Comparison of ENCODE assay signal across 16 cellular contexts in genomic region chr17:14191469-14191868, GRCh38. TPM values are rescaled to one million over a fixed set of nuclear protein-coding genes. Genes with fewer than 3 reads are reported as not detected.
DNase-seq lines count a peak whose midpoint lies in the region; ATAC-seq and TF ChIP-seq lines count a peak whose summit lies in the region.
"Not testable (repeated sequence)": the region's sequence is repeated elsewhere in the genome, so short reads cannot be mapped to it uniquely, and the experiment has no call there.
"Had no signal": no experiment of that assay in that cellular context is flagged by ENCODE, and none has a peak within 500 bp of the region (broad histone marks: within the 10 kb centered on the region; RNA-seq: fewer than 3 reads in every experiment).

No MANE protein-coding gene starts in this region.

- H3K9me3 Mint-ChIP-seq in CD4-positive, alpha-beta T cell; T-cell; activated CD4-positive, alpha-beta memory T cell treated with anti-CD3 and anti-CD28 coated beads, Interleukin-2, amount 10 ng/mL, durations not matched to agents 7 days and 5 days; activated naive CD4-positive, alpha-beta T cell treated with anti-CD3 and anti-CD28 coated beads for 36 hours; activated naive CD8-positive, alpha-beta T cell (ENCODE audit: low read depth); naive thymus-derived CD4-positive, alpha-beta T cell; natural killer cell treated with Interleukin-12 subunit alpha and Interleukin-12 subunit beta and Interleukin-15 and Interleukin-18, amount 100 ng/mL, for 72 hours: not testable (repeated sequence)

- not testable (repeated sequence) for H3K36me3 Mint-ChIP-seq in CD4-positive, alpha-beta T cell (ENCODE audit: low read depth); T-cell; activated naive CD8-positive, alpha-beta T cell; natural killer cell treated with Interleukin-12 subunit alpha and Interleukin-12 subunit beta and Interleukin-15 and Interleukin-18, amount 100 ng/mL, for 72 hours
- peaks cover 24% of the 10 kb centered on the region for H3K36me3 Mint-ChIP-seq in activated CD4-positive, alpha-beta memory T cell treated with anti-CD3 and anti-CD28 coated beads, Interleukin-2, amount 10 ng/mL, durations not matched to agents 7 days and 5 days (ENCODE audit: low read depth)
- H3K36me3 Mint-ChIP-seq in activated naive CD4-positive, alpha-beta T cell treated with anti-CD3 and anti-CD28 coated beads for 36 hours (ENCODE audit: low read depth) = peaks cover 18% of the 10 kb centered on the region
- H3K36me3 Mint-ChIP-seq in naive thymus-derived CD4-positive, alpha-beta T cell = peaks cover 0 to 33% (median 0%) of the 10 kb centered on the region in 5 donors

- H3K27ac ChIP-seq in CD4-positive, alpha-beta T cell (ENCODE audit: low read depth, low read length); naive thymus-derived CD4-positive, alpha-beta T cell (ENCODE audit: low read depth, low read length): not testable (repeated sequence)

- H3K9me3 ChIP-seq in CD4-positive, alpha-beta T cell (ENCODE audit: control insufficient read depth, low read length); naive thymus-derived CD4-positive, alpha-beta T cell (ENCODE audit: control insufficient read depth in 2 of 3, low read length in 3 of 3): not testable (repeated sequence)

- DNase-seq in CD4-positive, alpha-beta T cell; T-cell; activated CD4-positive, alpha-beta memory T cell treated with anti-CD3 and anti-CD28 coated beads, Interleukin-2, amount 10 ng/mL, durations not matched to agents 7 days and 5 days; activated naive CD4-positive, alpha-beta T cell treated with anti-CD3 and anti-CD28 coated beads for 36 hours; naive thymus-derived CD4-positive, alpha-beta T cell; natural killer cell treated with Interleukin-12 subunit alpha and Interleukin-12 subunit beta and Interleukin-15 and Interleukin-18, amount 100 ng/mL, for 72 hours (ENCODE audit: low spot score): not testable (repeated sequence)

- not testable (repeated sequence) for H3K27me3 Mint-ChIP-seq in CD4-positive, alpha-beta T cell; T-cell; activated CD4-positive, alpha-beta memory T cell treated with anti-CD3 and anti-CD28 coated beads, Interleukin-2, amount 10 ng/mL, durations not matched to agents 7 days and 5 days; activated naive CD4-positive, alpha-beta T cell treated with anti-CD3 and anti-CD28 coated beads for 36 hours (ENCODE audit: low read depth); activated naive CD8-positive, alpha-beta T cell; naive thymus-derived CD4-positive, alpha-beta T cell; natural killer cell treated with Interleukin-12 subunit alpha and Interleukin-12 subunit beta and Interleukin-15 and Interleukin-18, amount 100 ng/mL, for 72 hours

- H3K4me1 ChIP-seq in naive thymus-derived CD4-positive, alpha-beta T cell (ENCODE audit: control insufficient read depth in 2 of 2, insufficient read depth in 2 of 2, low read length in 2 of 2) = peaks cover 33% of the 10 kb centered on the region in 2 donors

- not testable (repeated sequence) for H3K36me3 ChIP-seq in naive thymus-derived CD4-positive, alpha-beta T cell (ENCODE audit: control insufficient read depth in 2 of 3, insufficient read depth in 3 of 3, low read length in 3 of 3)

- intact Hi-C loops in CD4-positive, alpha-beta T cell (cut with DNase I, micrococcal nuclease); activated naive CD4-positive, alpha-beta T cell treated with anti-CD3 and anti-CD28 coated beads for 36 hours (cut with micrococcal nuclease); naive thymus-derived CD4-positive, alpha-beta T cell (cut with micrococcal nuclease): not testable (repeated sequence)

- POLR2A ChIA-PET in CD4-positive, alpha-beta T cell (lab: Charles Lee); T-cell (lab: Charles Lee); naive thymus-derived CD4-positive, alpha-beta T cell (lab: Charles Lee): not testable (repeated sequence)
- POLR2A ChIA-PET in activated CD4-positive, alpha-beta memory T cell treated with anti-CD3 and anti-CD28 coated beads, Interleukin-2, amount 10 ng/mL, durations not matched to agents 7 days and 5 days (lab: Charles Lee) = interaction anchor here (0.9 kb wide), 1 partner anchor 10 kb away, joined by 3 read pairs; no protein-coding TSS in a partner anchor

- CTCF ChIA-PET in CD4-positive, alpha-beta T cell (lab: Charles Lee); T-cell (lab: Charles Lee); activated CD4-positive, alpha-beta memory T cell treated with anti-CD3 and anti-CD28 coated beads, Interleukin-2, amount 10 ng/mL, durations not matched to agents 7 days and 5 days (lab: Charles Lee); activated naive CD4-positive, alpha-beta T cell treated with anti-CD3 and anti-CD28 coated beads for 36 hours (lab: Charles Lee); naive thymus-derived CD4-positive, alpha-beta T cell (lab: Charles Lee): not testable (repeated sequence)

- H3K4me3 Mint-ChIP-seq in CD4-positive, alpha-beta T cell = peak overlapping the region; percentile 20
- peak overlapping the region in 1 of 3 donors; percentile 51 for H3K4me3 Mint-ChIP-seq in T-cell
- H3K4me3 Mint-ChIP-seq in activated CD4-positive, alpha-beta memory T cell treated with anti-CD3 and anti-CD28 coated beads, Interleukin-2, amount 10 ng/mL, durations not matched to agents 7 days and 5 days; activated naive CD4-positive, alpha-beta T cell treated with anti-CD3 and anti-CD28 coated beads for 36 hours; activated naive CD8-positive, alpha-beta T cell; natural killer cell treated with Interleukin-12 subunit alpha and Interleukin-12 subunit beta and Interleukin-15 and Interleukin-18, amount 100 ng/mL, for 72 hours: not testable (repeated sequence)
- peak overlapping the region in 1 of 10 donors; percentile 55 for H3K4me3 Mint-ChIP-seq in naive thymus-derived CD4-positive, alpha-beta T cell

- H3K27me3 ChIP-seq in CD4-positive, alpha-beta T cell (ENCODE audit: control insufficient read depth, insufficient read depth, low read length); naive thymus-derived CD4-positive, alpha-beta T cell (ENCODE audit: control insufficient read depth in 2 of 2, insufficient read depth in 2 of 2, low read length in 2 of 2): not testable (repeated sequence)

- ATAC-seq in CD4-positive, alpha-beta T cell (ENCODE audit: poor library complexity); T-cell (replicated peaks in 1 of 4); naive thymus-derived CD4-positive, alpha-beta T cell; natural killer cell treated with Interleukin-12 subunit alpha and Interleukin-12 subunit beta and Interleukin-15 and Interleukin-18, amount 100 ng/mL, for 72 hours: not testable (repeated sequence)
- ATAC-seq in HG03354 (IDR thresholded peaks at IDR 0.05; ENCODE audit: poor library complexity, severe bottlenecking, unreplicated experiment) = peak; percentile 26

- peak overlapping the region; percentile 88 for H3K27ac Mint-ChIP-seq in CD4-positive, alpha-beta T cell
- peak overlapping the region; percentile 61 to 87 for H3K27ac Mint-ChIP-seq in T-cell
- peak overlapping the region; percentile 15 for H3K27ac Mint-ChIP-seq in activated CD4-positive, alpha-beta memory T cell treated with anti-CD3 and anti-CD28 coated beads, Interleukin-2, amount 10 ng/mL, durations not matched to agents 7 days and 5 days
- H3K27ac Mint-ChIP-seq in activated naive CD4-positive, alpha-beta T cell treated with anti-CD3 and anti-CD28 coated beads for 36 hours = peak overlapping the region; percentile 88
- peak overlapping the region; percentile 34 for H3K27ac Mint-ChIP-seq in activated naive CD8-positive, alpha-beta T cell
- H3K27ac Mint-ChIP-seq in naive thymus-derived CD4-positive, alpha-beta T cell = peak overlapping the region in 5 of 9 donors; percentile 65 to 94 (median 82)
- peak overlapping the region; percentile 37 to 84 for H3K27ac Mint-ChIP-seq in natural killer cell treated with Interleukin-12 subunit alpha and Interleukin-12 subunit beta and Interleukin-15 and Interleukin-18, amount 100 ng/mL, for 72 hours

- H3K4me1 Mint-ChIP-seq in CD4-positive, alpha-beta T cell (ENCODE audit: low read depth) = peaks cover 64% of the 10 kb centered on the region
- H3K4me1 Mint-ChIP-seq in T-cell = peaks cover 50 to 68% (median 63%) of the 10 kb centered on the region in 3 donors
- peaks cover 57% of the 10 kb centered on the region for H3K4me1 Mint-ChIP-seq in activated CD4-positive, alpha-beta memory T cell treated with anti-CD3 and anti-CD28 coated beads, Interleukin-2, amount 10 ng/mL, durations not matched to agents 7 days and 5 days
- peaks cover 56% of the 10 kb centered on the region for H3K4me1 Mint-ChIP-seq in activated naive CD4-positive, alpha-beta T cell treated with anti-CD3 and anti-CD28 coated beads for 36 hours (ENCODE audit: low read depth)
- H3K4me1 Mint-ChIP-seq in activated naive CD8-positive, alpha-beta T cell (ENCODE audit: low read depth) = peaks cover 60% of the 10 kb centered on the region
- H3K4me1 Mint-ChIP-seq in naive thymus-derived CD4-positive, alpha-beta T cell = peaks cover 37 to 73% (median 56%) of the 10 kb centered on the region in 7 donors
- peaks cover 45 to 52% of the 10 kb centered on the region in 2 donors for H3K4me1 Mint-ChIP-seq in natural killer cell treated with Interleukin-12 subunit alpha and Interleukin-12 subunit beta and Interleukin-15 and Interleukin-18, amount 100 ng/mL, for 72 hours (ENCODE audit: low read depth in 2 of 2)

- H3K4me3 ChIP-seq in naive thymus-derived CD4-positive, alpha-beta T cell (ENCODE audit: low read length) = not testable (repeated sequence)

- TF ChIP-seq CTCF in CD4-positive, alpha-beta T cell (IDR thresholded peaks at IDR 0.05) = not testable (repeated sequence)

RNA-seq across cellular contexts. Expression of gene CDRT15, which starts 45.2 kb away (rescaled TPM):
- total RNA-seq in CD4-positive, alpha-beta T cell = not detected
- not detected for total RNA-seq in T-cell
- not detected for total RNA-seq in activated CD4-positive, alpha-beta memory T cell treated with anti-CD3 and anti-CD28 coated beads, Interleukin-2, amount 10 ng/mL, durations not matched to agents 7 days and 5 days
- not detected for total RNA-seq in activated naive CD4-positive, alpha-beta T cell treated with anti-CD3 and anti-CD28 coated beads for 36 hours
- total RNA-seq in naive thymus-derived CD4-positive, alpha-beta T cell = not detected
- under 1 TPM in 1 of 2 donors, not detected in 1; 0.98 TPM for polyA plus RNA-seq in naive thymus-derived CD4-positive, alpha-beta T cell
- not detected for total RNA-seq in natural killer cell treated with Interleukin-12 subunit alpha and Interleukin-12 subunit beta and Interleukin-15 and Interleukin-18, amount 100 ng/mL, for 72 hours
- total RNA-seq: Calu3, Daoy, G401, GM23338, H4, H9 had no signal
- polyA plus RNA-seq: A549, CD14-positive monocyte had no signal

Comparison
In these comparisons a context has a peak if more than half of its experiments do, and no peak if none do; other contexts are left out.
1. H3K27ac Mint-ChIP-seq: peak in every context shown above with its lines; median percentile 88 in CD4-positive, alpha-beta T cell; 88 in activated naive CD4-positive, alpha-beta T cell treated with anti-CD3 and anti-CD28 coated beads for 36 hours; 82 in naive thymus-derived CD4-positive, alpha-beta T cell; 74 in T-cell; 60 in natural killer cell treated with Interleukin-12 subunit alpha and Interleukin-12 subunit beta and Interleukin-15 and Interleukin-18, amount 100 ng/mL, for 72 hours; 34 in activated naive CD8-positive, alpha-beta T cell; 15 in activated CD4-positive, alpha-beta memory T cell treated with anti-CD3 and anti-CD28 coated beads, Interleukin-2, amount 10 ng/mL, durations not matched to agents 7 days and 5 days.